Comparison of ENCODE assay signal across 8 cellular contexts in genomic region chr10:3780056-3780765, GRCh38. TPM values are rescaled to one million over a fixed set of nuclear protein-coding genes. Genes with fewer than 3 reads are reported as not detected.
A peak's percentile ranks its signal among the peaks of the same experiment; 100 is the strongest.
DNase-seq lines count a peak whose midpoint lies in the region; ATAC-seq, FAIRE-seq and TF ChIP-seq lines count a peak whose summit lies in the region.

No MANE protein-coding gene starts in this region.

- H3K27ac ChIP-seq in left ventricle myocardium inferior (replicated peaks) (peak overlapping the region; percentile 99), mesendoderm (ENCODE audit: low read depth, low read length) (peak overlapping the region; percentile 9), vagina (peak overlapping the region; percentile 99)

- H2BK5ac ChIP-seq in mesendoderm (ENCODE audit: low read length): no peak overlapping the region

- no peak overlapping the region for H3K23ac ChIP-seq in mesendoderm (ENCODE audit: low read length)

- TF ChIP-seq POLR2A in vagina (IDR thresholded peaks at IDR 0.05): no peak

- peak overlapping the region; percentile 9 for H3K9ac ChIP-seq in mesendoderm (ENCODE audit: low read length)

- no peak for TF ChIP-seq CTCF in left ventricle myocardium inferior (IDR thresholded peaks at IDR 0.05; ENCODE audit: borderline replicate concordance)
- TF ChIP-seq CTCF in bronchial epithelial cell (IDR thresholded peaks at IDR 0.05; ENCODE audit: insufficient read depth, low read length, severe bottlenecking): no peak
- no peak for TF ChIP-seq CTCF in vagina (IDR thresholded peaks at IDR 0.05)

- H3K4me3 ChIP-seq in left ventricle myocardium inferior (peak overlapping the region; percentile 87), bronchial epithelial cell (ENCODE audit: low read depth, low read length) (peak overlapping the region; percentile 97), mesendoderm (ENCODE audit: low read length) (no peak overlapping the region), vagina (peak overlapping the region; percentile 61 to 76)

- H3K4me1 ChIP-seq in left ventricle myocardium inferior: peaks cover 93% of the 10 kb centered on the region
- H3K4me1 ChIP-seq in mesendoderm (ENCODE audit: control insufficient read depth, low read depth, low read length): peaks cover 13% of the 10 kb centered on the region
- peaks cover 66% of the 10 kb centered on the region for H3K4me1 ChIP-seq in vagina

- H3K9me3 ChIP-seq in left ventricle myocardium inferior (replicated peaks) (no peaks in the 10 kb centered on the region), vagina (no peaks in the 10 kb centered on the region)

- H3K79me1 ChIP-seq in mesendoderm (ENCODE audit: low read length): peaks cover 26% of the 10 kb centered on the region

- H4K8ac ChIP-seq in mesendoderm (ENCODE audit: low read depth, low read length): no peak overlapping the region

- H3K27me3 ChIP-seq in left ventricle myocardium inferior (ENCODE audit: low read depth): no peaks in the 10 kb centered on the region
- H3K27me3 ChIP-seq in bronchial epithelial cell (ENCODE audit: control insufficient read depth, insufficient read depth, low read length): no peaks in the 10 kb centered on the region
- H3K27me3 ChIP-seq in mesendoderm (ENCODE audit: insufficient read depth, low read length, poor library complexity): no peaks in the 10 kb centered on the region
- H3K27me3 ChIP-seq in vagina: no peaks in the 10 kb centered on the region

- FAIRE-seq in bronchial epithelial cell (lab: Jason Lieb, UNC): no peak

- H2AK5ac ChIP-seq in mesendoderm (ENCODE audit: low read length): no peak overlapping the region

- no peak for ATAC-seq in Right ventricle myocardium superior (ENCODE audit: poor library complexity)

- no CpG with 5 or more reads among the region's 17 CpGs for WGBS in mesendoderm (ENCODE audit: extremely low coverage, insufficient coverage, low lambda C conversion rate)

- H2BK120ac ChIP-seq in mesendoderm (ENCODE audit: low read depth, low read length): no peak overlapping the region

- no peak overlapping the region for H3K18ac ChIP-seq in mesendoderm (ENCODE audit: low read length)

- DNase-seq in left ventricle myocardium inferior (no peak), Right ventricle myocardium superior (no peak), bronchial epithelial cell (ENCODE audit: low read depth) (peak; percentile 52), mesendoderm (peak; percentile 72), vagina (ENCODE audit: extremely low spot score in 2 of 2) (no peak), NCI-H1694 (lab: John Stamatoyannopoulos, UW) (no peak)
- no peak for DNase-seq in activated CD4-positive, CD25-positive, alpha-beta regulatory T cell treated with anti-CD3 and anti-CD28 coated beads, Interleukin-2, amount 50 U/mL, for 72 hours
- no peak for DNase-seq in stimulated activated naive CD4-positive, alpha-beta T cell treated with Interleukin-2 at 50 U/mL for 16 hours (lab: John Stamatoyannopoulos, UW)

- H4K5ac ChIP-seq in mesendoderm (ENCODE audit: low read length): no peak overlapping the region

- H3K4ac ChIP-seq in mesendoderm (ENCODE audit: low read depth, low read length): no peak overlapping the region

- H3K36me3 ChIP-seq in left ventricle myocardium inferior (peaks cover 66% of the 10 kb centered on the region), bronchial epithelial cell (ENCODE audit: control insufficient read depth, insufficient read depth, low read length) (peaks cover 31% of the 10 kb centered on the region), mesendoderm (ENCODE audit: control insufficient read depth, insufficient read depth, low read length) (peaks cover 37% of the 10 kb centered on the region), vagina (peaks cover 10 to 58% of the 10 kb centered on the region in 2 donors)

- peak overlapping the region; percentile 37 for H3K56ac ChIP-seq in mesendoderm (ENCODE audit: low read length)

- intact Hi-C loops in left ventricle myocardium inferior (cut with micrococcal nuclease): no loop called here
- intact Hi-C loops in Right ventricle myocardium superior (cut with DNase I): loop anchor here (5.0 to 10.0 kb wide), 3 partner anchors 135 to 885 kb away; no protein-coding TSS in a partner anchor
- intact Hi-C loops in vagina (cut with DNase I): loop anchor here (5.0 to 10.0 kb wide), 3 partner anchors 485 to 885 kb away; no protein-coding TSS in a partner anchor

- peaks cover 69% of the 10 kb centered on the region for H3K79me2 ChIP-seq in mesendoderm (ENCODE audit: control insufficient read depth, insufficient read depth, low read length)

- H3K4me2 ChIP-seq in mesendoderm (ENCODE audit: low read length): peak overlapping the region; percentile 16

- H2BK15ac ChIP-seq in mesendoderm (replicated peaks; ENCODE audit: low read depth): no peak overlapping the region

RNA-seq across cellular contexts. Expression of gene KLF6, which starts 4.8 kb away (rescaled TPM):
- total RNA-seq in left ventricle myocardium inferior (43.8 TPM), Right ventricle myocardium superior (60.2 TPM), bronchial epithelial cell (49.7 and 70.6 TPM in 2 replicates), vagina (145 TPM)
- 36.1 TPM for polyA plus RNA-seq in mesendoderm (2013, experiment 1 of 2)
- 35.3 TPM for polyA plus RNA-seq in mesendoderm (2013, experiment 2 of 2)

Comparison
In these comparisons a context has a peak if more than half of its experiments do, and no peak if none do; other contexts are left out.
1. DNase-seq: peak in bronchial epithelial cell (single experiment) and mesendoderm (single experiment); none in left ventricle myocardium inferior (single experiment), Right ventricle myocardium superior (single experiment), vagina (0 of 2), NCI-H1694 (single experiment), activated CD4-positive, CD25-positive, alpha-beta regulatory T cell treated with anti-CD3 and anti-CD28 coated beads, Interleukin-2, amount 50 U/mL, for 72 hours (single experiment) and stimulated activated naive CD4-positive, alpha-beta T cell treated with Interleukin-2 at 50 U/mL for 16 hours (single experiment).
2. H3K27ac ChIP-seq: peak in every context shown above with its lines; median percentile 99 in left ventricle myocardium inferior; 99 in vagina; 9 in mesendoderm.